Comparison of ENCODE assay signal across 11 cellular contexts in genomic region chr17:77479372-77479781, GRCh38.
DNase-seq lines count a peak whose midpoint lies in the region; ATAC-seq and TF ChIP-seq lines count a peak whose summit lies in the region.
"Had no signal": no experiment of that assay in that cellular context is flagged by ENCODE, and none has a peak within 500 bp of the region (broad histone marks: within the 10 kb centered on the region; RNA-seq: fewer than 3 reads in every experiment).

No MANE protein-coding gene starts in this region.

- DNase-seq in cardiac muscle cell (ENCODE audit: low read depth in 1 of 2, low spot score in 1 of 2) (no peak), cardiac septum (ENCODE audit: low spot score) (no peak), uterus (no peak), G401 (ENCODE audit: low spot score) (no peak), CD1c-positive myeloid dendritic cell (ENCODE audit: extremely low spot score) (no peak)
- no peak for DNase-seq in activated naive CD8-positive, alpha-beta T cell treated with anti-CD3 and anti-CD28 coated beads, Interleukin-2, amount 50 U/mL, for 24 hours
- DNase-seq: activated effector memory CD4-positive, alpha-beta T cell treated with anti-CD3 and anti-CD28 coated beads, Interleukin-2, amount 50 U/mL, for 16 hours; WERI-Rb-1 had no signal

- no peaks in the 10 kb centered on the region for H3K9me3 Mint-ChIP-seq in activated naive CD8-positive, alpha-beta T cell treated with anti-CD3 and anti-CD28 coated beads, Interleukin-2, amount 50 U/mL, for 24 hours

- H3K27me3 Mint-ChIP-seq in activated naive CD8-positive, alpha-beta T cell treated with anti-CD3 and anti-CD28 coated beads, Interleukin-2, amount 50 U/mL, for 24 hours: no peaks in the 10 kb centered on the region

- H3K27me3 ChIP-seq in cardiac muscle cell: no peaks in the 10 kb centered on the region
- no peaks in the 10 kb centered on the region for H3K27me3 ChIP-seq in uterus
- H3K27me3 ChIP-seq: upper lobe of left lung had no signal

- intact Hi-C loops in cardiac septum (cut with DNase I) (no loop called here), uterus (cut with DNase I; ENCODE audit: low total_unique reads) (no loop called here)

- no peak overlapping the region for H3K4me3 Mint-ChIP-seq in activated naive CD8-positive, alpha-beta T cell treated with anti-CD3 and anti-CD28 coated beads, Interleukin-2, amount 50 U/mL, for 24 hours

- peak overlapping the region; percentile 64 for H3K27ac Mint-ChIP-seq in activated naive CD8-positive, alpha-beta T cell treated with anti-CD3 and anti-CD28 coated beads, Interleukin-2, amount 50 U/mL, for 24 hours

- TF ChIP-seq CTCF in cardiac muscle cell (IDR thresholded peaks at IDR 0.05; ENCODE audit: low read depth, low read length) (no peak), uterus (IDR thresholded peaks at IDR 0.05) (no peak)

- 72 to 82% methylated on average over 11 to 16 of the region's 17 CpGs for WGBS in mesodermal cell (ENCODE audit: insufficient coverage in 2 of 2), 2 experiments

- H3K4me1 ChIP-seq in cardiac muscle cell (ENCODE audit: low read depth): peaks cover 67% of the 10 kb centered on the region
- peaks cover 65% of the 10 kb centered on the region for H3K4me1 ChIP-seq in mesodermal cell (ENCODE audit: control insufficient read depth, insufficient read depth, low read length, poor library complexity, severe bottlenecking)
- peaks cover 23 to 58% of the 10 kb centered on the region in 2 donors for H3K4me1 ChIP-seq in uterus

- peaks cover 56% of the 10 kb centered on the region for H3K4me1 Mint-ChIP-seq in activated naive CD8-positive, alpha-beta T cell treated with anti-CD3 and anti-CD28 coated beads, Interleukin-2, amount 50 U/mL, for 24 hours

- no peak for TF ChIP-seq POLR2A in uterus (IDR thresholded peaks at IDR 0.05)

- no peak for ATAC-seq in activated naive CD8-positive, alpha-beta T cell treated with anti-CD3 and anti-CD28 coated beads, Interleukin-2, amount 50 U/mL, for 24 hours
- ATAC-seq in GM18498 (IDR thresholded peaks at IDR 0.05; ENCODE audit: unreplicated experiment): no peak

- peaks cover 8% of the 10 kb centered on the region for H3K36me3 ChIP-seq in cardiac muscle cell
- H3K36me3 ChIP-seq in mesodermal cell (ENCODE audit: control insufficient read depth, insufficient read depth, low read length): peaks cover 53% of the 10 kb centered on the region
- no peaks in the 10 kb centered on the region for H3K36me3 ChIP-seq in uterus

- in situ Hi-C loops in G401 (cut with HindIII; ENCODE audit: low sequenced_read_pairs): no loop called here

- H3K4me3 ChIP-seq in cardiac muscle cell: no peak overlapping the region
- no peak overlapping the region for H3K4me3 ChIP-seq in mesodermal cell (ENCODE audit: extremely low read depth, insufficient read depth, low read length, poor library complexity, severe bottlenecking)
- H3K4me3 ChIP-seq in uterus: no peak overlapping the region
- H3K4me3 ChIP-seq: upper lobe of left lung had no signal

- H3K36me3 Mint-ChIP-seq in activated naive CD8-positive, alpha-beta T cell treated with anti-CD3 and anti-CD28 coated beads, Interleukin-2, amount 50 U/mL, for 24 hours (ENCODE audit: low read depth): peaks cover 25% of the 10 kb centered on the region

- H3K9me3 ChIP-seq in cardiac muscle cell (ENCODE audit: low read depth) (no peaks in the 10 kb centered on the region), mesodermal cell (ENCODE audit: control insufficient read depth, low read length) (no peaks in the 10 kb centered on the region), uterus (no peaks in the 10 kb centered on the region)
- H3K9me3 ChIP-seq: upper lobe of left lung had no signal

- H3K27ac ChIP-seq in cardiac muscle cell (peak overlapping the region; percentile 67), mesodermal cell (ENCODE audit: low read depth, low read length, severe bottlenecking) (peak overlapping the region; percentile 77), uterus (peak overlapping the region; percentile 82 to 93)
- H3K27ac ChIP-seq: WERI-Rb-1 had no signal
